In the genomic region with DNA sequence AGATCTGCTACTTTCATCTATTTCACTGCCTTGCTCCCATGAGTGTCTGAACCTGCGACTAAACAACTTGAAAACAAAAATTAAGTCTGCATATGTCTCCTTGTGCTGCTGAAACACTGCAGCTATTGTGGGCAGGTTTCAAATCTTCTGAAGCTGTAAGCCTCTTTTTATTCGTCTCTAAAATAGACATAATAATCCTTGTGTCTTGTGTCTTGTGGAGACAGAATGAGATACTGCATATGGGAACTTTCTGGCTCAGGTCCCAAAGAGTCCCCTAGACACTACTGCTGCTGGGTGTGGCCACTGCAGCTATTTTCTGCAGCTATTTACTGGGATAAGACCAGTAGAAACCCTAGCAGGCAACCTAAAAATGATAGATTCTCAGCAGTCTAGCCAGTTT, we compare ENCODE assay signal across 19 cellular contexts.
DNase-seq lines count a peak whose midpoint lies in the region; FAIRE-seq and TF ChIP-seq lines count a peak whose summit lies in the region.
"Had no signal": no experiment of that assay in that cellular context is flagged by ENCODE, and none has a peak within 500 bp of the region (broad histone marks: within the 10 kb centered on the region; RNA-seq: fewer than 3 reads in every experiment).

No MANE protein-coding gene starts in this region.

- H3K18ac ChIP-seq in H1 (ENCODE audit: extremely low read depth, low read length): no peak overlapping the region

- H3K4me1 ChIP-seq in left ventricle myocardium inferior (peaks cover 76% of the 10 kb centered on the region), H1 (replicated peaks in 1 of 4; ENCODE audit: control insufficient read depth in 3 of 4, insufficient read depth in 4 of 4, low read length in 3 of 4) (no peaks in the 10 kb centered on the region)

- no peak for TF ChIP-seq EP300 in H1 (IDR thresholded peaks at IDR 0.05; ENCODE audit: borderline replicate concordance in 1 of 2, low read depth in 2 of 2, low read length in 2 of 2)

- TF ChIP-seq CTCF in left ventricle myocardium inferior (IDR thresholded peaks at IDR 0.05; ENCODE audit: borderline replicate concordance) (no peak), H1 (IDR thresholded peaks at IDR 0.05; ENCODE audit: control extremely low read depth in 1 of 3, insufficient read depth in 1 of 3, low read depth in 1 of 3, low read length in 3 of 3) (no peak)

- no peak overlapping the region for H2BK15ac ChIP-seq in H1 (ENCODE audit: low read length)

- no peak overlapping the region for H4K91ac ChIP-seq in H1 (replicated peaks; ENCODE audit: insufficient read length, low read length)

- H3K36me3 ChIP-seq in left ventricle myocardium inferior (no peaks in the 10 kb centered on the region), H1 (ENCODE audit: control insufficient read depth in 2 of 4, insufficient read depth in 4 of 4, low read length in 3 of 4) (no peaks in the 10 kb centered on the region)

- no peaks in the 10 kb centered on the region for H3K79me1 ChIP-seq in H1 (ENCODE audit: low read depth, low read length)

- no peak overlapping the region for H4K8ac ChIP-seq in H1 (ENCODE audit: extremely low read depth, insufficient read depth, low read length)

- 0 out of 2 replicates have a peak overlapping the region, but pooled peaks have one; percentile 12 for H2BK5ac ChIP-seq in H1 (ENCODE audit: low read depth, low read length)

- DNase-seq in left ventricle myocardium inferior (no peak), cardiac septum (ENCODE audit: low spot score) (no peak), SK-MEL-5 (ENCODE audit: low read depth, low spot score) (peak; percentile 56), H1 (ENCODE audit: low read depth in 1 of 2, low spot score in 2 of 2) (no peak), KG1 (lab: John Stamatoyannopoulos, UW) (no peak), H4 (ENCODE audit: low spot score) (no peak), NCI-H774 (lab: John Stamatoyannopoulos, UW) (no peak)
- DNase-seq: CD8-positive, alpha-beta T cell; COR-L47; DMS153; DMS79; GDM1; GM23248; H7; HFFc6 had no signal

- H3K27ac ChIP-seq in left ventricle myocardium inferior (replicated peaks): peak overlapping the region; percentile 4
- no peak overlapping the region for H3K27ac ChIP-seq in H1 (ENCODE audit: low read depth, low read length)
- H3K27ac ChIP-seq: BLaER1 treated with 17β-estradiol and CSF1 and Interleukin-3, amounts not matched to agents 10 nM and 100 nM; GM23248 had no signal

- H3K4me3 ChIP-seq in left ventricle myocardium inferior: no peak overlapping the region
- H3K4me3 ChIP-seq in H1 (ENCODE audit: extremely low read depth in 1 of 4, insufficient read depth in 2 of 4, low read depth in 3 of 4, low read length in 4 of 4): no peak overlapping the region
- H3K4me3 ChIP-seq: BLaER1 treated with 17β-estradiol and CSF1 and Interleukin-3, amounts not matched to agents 10 nM and 100 nM; GM23248 had no signal

- no peak for FAIRE-seq in H1 (lab: Jason Lieb, UNC)
- FAIRE-seq: GM12892, GM18507, HepG2 had no signal

- H2BK12ac ChIP-seq in H1 (ENCODE audit: low read depth, low read length): no peak overlapping the region

- intact Hi-C loops in left ventricle myocardium inferior (cut with micrococcal nuclease): loop anchor here (10.0 kb wide), 1 partner anchor 712 kb away; no protein-coding TSS in a partner anchor
- intact Hi-C loops in cardiac septum (cut with DNase I): loop anchor here (5.0 kb wide), 1 partner anchor 164 kb away; no protein-coding TSS in a partner anchor

- in situ Hi-C loops in SK-MEL-5 (cut with HindIII; ENCODE audit: low pct_unique_long_range_greater_than_20kb, low sequenced_read_pairs): no loop called here

- no peaks in the 10 kb centered on the region for H3K9me3 ChIP-seq in left ventricle myocardium inferior (replicated peaks)
- H3K9me3 ChIP-seq in H1 (ENCODE audit: insufficient read depth in 2 of 2, low read depth in 1 of 2, low read length in 1 of 2): no peaks in the 10 kb centered on the region
- H3K9me3 ChIP-seq: BLaER1 treated with 17β-estradiol and CSF1 and Interleukin-3, amounts not matched to agents 10 nM and 100 nM had no signal

- no peak overlapping the region for H2BK20ac ChIP-seq in H1 (ENCODE audit: low read length)

- no peak overlapping the region for H2BK120ac ChIP-seq in H1 (replicated peaks; ENCODE audit: low read depth, low read length)

- CTCF ChIA-PET in H1 (lab: Charles Lee; ENCODE audit: partially characterized antibody): interaction anchor here (0.7 to 2.2 kb wide), 14 partner anchors 14 to 756 kb away, joined by 3 to 9 read pairs (median 3); no protein-coding TSS in a partner anchor

- no peak overlapping the region for H3K4me2 ChIP-seq in H1 (ENCODE audit: insufficient read depth in 1 of 2, low read depth in 2 of 2, low read length in 2 of 2)
- H3K4me2 ChIP-seq: BLaER1 treated with 17β-estradiol and CSF1 and Interleukin-3, amounts not matched to agents 10 nM and 100 nM had no signal

- H2AFZ ChIP-seq in H1 (ENCODE audit: low read length): no peak overlapping the region
- H2AFZ ChIP-seq: GM23248 had no signal

- H3K23me2 ChIP-seq in H1 (ENCODE audit: low read depth, low read length): no peaks in the 10 kb centered on the region

- no peak overlapping the region for H4K5ac ChIP-seq in H1 (ENCODE audit: insufficient read length, low read depth, low read length)

- H3K9ac ChIP-seq in H1 (replicated peaks in 1 of 4; ENCODE audit: extremely low read depth in 1 of 4, low read depth in 3 of 4, low read length in 3 of 4): no peak overlapping the region
- H3K9ac ChIP-seq: BLaER1 treated with 17β-estradiol and CSF1 and Interleukin-3, amounts not matched to agents 10 nM and 100 nM; GM23248 had no signal

- no peak overlapping the region for H2AK5ac ChIP-seq in H1 (ENCODE audit: low read depth, low read length)

- H3K14ac ChIP-seq in H1 (ENCODE audit: insufficient read length): no peak overlapping the region

- no peak for TF ChIP-seq RAD21 in H1 (IDR thresholded peaks at IDR 0.05 in 1 of 2, conservative IDR thresholded peaks at IDR 0.05 in 1 of 2; ENCODE audit: low read depth in 2 of 2, low read length in 2 of 2)

- H3K4ac ChIP-seq in H1 (replicated peaks; ENCODE audit: insufficient read length, low read depth, low read length): no peak overlapping the region

- POLR2A ChIA-PET in H1 (lab: Charles Lee; ENCODE audit: partially characterized antibody): no interaction called here

- H3K27me3 ChIP-seq in left ventricle myocardium inferior (ENCODE audit: low read depth) (no peaks in the 10 kb centered on the region), H1 (replicated peaks in 1 of 4; ENCODE audit: control insufficient read depth in 3 of 4, extremely low read depth in 1 of 4, insufficient read depth in 3 of 4, low read length in 3 of 4) (no peaks in the 10 kb centered on the region)
- H3K27me3 ChIP-seq: BLaER1 treated with 17β-estradiol and CSF1 and Interleukin-3, amounts not matched to agents 10 nM and 100 nM had no signal

- H3K23ac ChIP-seq in H1 (ENCODE audit: insufficient read length): no peak overlapping the region

- no peak overlapping the region for H3K56ac ChIP-seq in H1 (replicated peaks; ENCODE audit: insufficient read length, low read depth, low read length)

- H4K20me1 ChIP-seq in H1 (replicated peaks in 1 of 2; ENCODE audit: control insufficient read depth in 1 of 2, insufficient read depth in 2 of 2, low read length in 2 of 2): no peaks in the 10 kb centered on the region

- H3K79me2 ChIP-seq in H1 (ENCODE audit: control insufficient read depth in 1 of 2, insufficient read depth in 2 of 2, low read length in 2 of 2): no peaks in the 10 kb centered on the region

- WGBS in H1 (ENCODE audit: extremely low coverage in 1 of 2, insufficient coverage in 1 of 2, insufficient read length in 1 of 2, insufficient replicate concordance in 2 of 2, low coverage in 1 of 2, low lambda C conversion rate in 2 of 2, missing lambda C conversion rate in 1 of 2), 2 experiments: 97% methylated on average over 2 of the region's 2 CpGs; no CpG with 5 or more reads in 1 of the 2 experiments

- no peak for TF ChIP-seq POLR2A in H1 (IDR thresholded peaks at IDR 0.05; ENCODE audit: control extremely low read depth in 1 of 2, low read depth in 2 of 2, low read length in 2 of 2)

TF ChIP-seq in H1, 55 proteins besides CTCF, POLR2A, EP300 and RAD21:
- TF ChIP-seq NRF1 (IDR thresholded peaks at IDR 0.05; ENCODE audit: low read depth, low read length): no peak
- no peak for TF ChIP-seq BRCA1 (IDR thresholded peaks at IDR 0.05; ENCODE audit: low read depth, low read length)
